In the genomic region with DNA sequence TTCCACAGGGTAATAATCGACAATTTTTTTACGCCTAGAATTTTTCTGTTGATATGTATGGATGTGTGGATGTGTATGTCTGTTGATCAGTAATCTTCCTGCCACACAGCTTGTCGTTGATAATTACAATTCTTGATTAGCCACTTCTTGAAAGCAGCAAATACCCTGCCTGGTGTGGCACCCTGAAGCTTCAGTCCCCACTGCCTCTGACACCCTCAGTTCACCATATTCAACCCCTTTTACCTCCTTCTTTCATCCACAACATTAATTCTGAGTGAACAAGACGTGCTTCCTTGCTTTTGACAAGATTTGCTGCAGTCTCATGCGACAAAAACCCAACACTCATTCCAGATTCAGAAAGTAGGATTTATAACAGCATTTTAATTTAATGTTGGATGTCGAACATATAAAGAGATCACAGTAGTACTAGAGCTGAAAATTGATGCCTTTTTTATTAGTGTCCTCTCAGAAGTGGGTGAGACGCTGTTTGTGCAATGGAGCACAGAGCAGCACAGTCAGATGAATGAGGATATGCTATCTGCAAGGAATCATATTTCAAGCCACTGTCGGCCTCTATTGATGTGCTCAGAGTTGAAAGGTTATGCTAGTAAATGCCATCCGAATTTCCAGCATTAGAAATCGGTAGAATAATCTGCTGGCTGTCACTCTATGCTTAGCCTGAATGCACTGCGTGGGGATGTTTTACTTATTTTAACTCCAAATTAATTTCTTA, we compare ENCODE assay signal across 13 cellular contexts.
DNase-seq lines count a peak whose midpoint lies in the region; ATAC-seq, FAIRE-seq and TF ChIP-seq lines count a peak whose summit lies in the region.
"Had no signal": no experiment of that assay in that cellular context is flagged by ENCODE, and none has a peak within 500 bp of the region (broad histone marks: within the 10 kb centered on the region; RNA-seq: fewer than 3 reads in every experiment).

No MANE protein-coding gene starts in this region.

- CTCF ChIA-PET in HepG2 (lab: Yijun Ruan, JAX; ENCODE audit: low intra/inter-chr PET ratio, low total read pairs) (no interaction called here), endothelial cell of umbilical vein (lab: Charles Lee) (interaction anchor here (1.0 to 2.5 kb wide), 9 partner anchors 9 to 226 kb away, joined by 3 to 11 read pairs (median 3); no protein-coding TSS in a partner anchor)

- TF ChIP-seq CTCF in HepG2 (CRISPR knock-in tag; IDR thresholded peaks at IDR 0.05) (no peak), right lobe of liver (IDR thresholded peaks at IDR 0.05) (no peak), OCI-LY3 (IDR thresholded peaks at IDR 0.05; ENCODE audit: low read depth, low read length) (no peak), endothelial cell of umbilical vein (IDR thresholded peaks at IDR 0.05; ENCODE audit: extremely low read depth in 1 of 2, insufficient read depth in 1 of 2, low read depth in 1 of 2, low read length in 2 of 2) (no peak), thyroid gland (IDR thresholded peaks at IDR 0.05) (no peak)

- H3K79me2 ChIP-seq in HepG2 (ENCODE audit: insufficient read depth, low read length) (no peaks in the 10 kb centered on the region), OCI-LY3 (ENCODE audit: low read length) (no peaks in the 10 kb centered on the region), endothelial cell of umbilical vein (ENCODE audit: control insufficient read depth, insufficient read depth, low read length) (no peaks in the 10 kb centered on the region)

- H3K36me3 Mint-ChIP-seq in activated T-helper 17 cell treated with anti-CD3 and anti-CD28 coated beads, Interleukin-2, amount 50 U/mL, for 72 hours (ENCODE audit: low read depth) = no peaks in the 10 kb centered on the region
- H3K36me3 Mint-ChIP-seq: neural progenitor cell had no signal

- no peak overlapping the region for H3K4me3 Mint-ChIP-seq in activated T-helper 17 cell treated with anti-CD3 and anti-CD28 coated beads, Interleukin-2, amount 50 U/mL, for 72 hours
- H3K4me3 Mint-ChIP-seq: activated naive CD4-positive, alpha-beta T cell treated with anti-CD3 and anti-CD28 coated beads for 36 hours; neural progenitor cell; stimulated activated naive CD8-positive, alpha-beta T cell treated with anti-CD3 and anti-CD28 coated beads, Interleukin-15, amount 100 ng/mL, for 72 hours had no signal

- DNase-seq in HepG2 (ENCODE audit: low spot score) (peak; percentile 76), right lobe of liver (no peak), endothelial cell of umbilical vein (ENCODE audit: low read depth, low spot score) (peak; percentile 9), DMS114 treated with DMSO at 0.1 percent for 48 hours (lab: John Stamatoyannopoulos, UW; ENCODE audit: unreplicated experiment) (no peak), DMS79 (lab: John Stamatoyannopoulos, UW) (no peak), thyroid gland (no peak)
- DNase-seq: activated naive CD4-positive, alpha-beta T cell treated with anti-CD3 and anti-CD28 coated beads for 36 hours; Calu3; NCI-H1694 treated with DMSO at 0.1 percent for 48 hours; stimulated activated naive CD8-positive, alpha-beta T cell treated with anti-CD3 and anti-CD28 coated beads, Interleukin-15, amount 100 ng/mL, for 72 hours had no signal

- TF ChIP-seq POLR2A in HepG2 (IDR thresholded peaks at IDR 0.05; ENCODE audit: insufficient read depth in 1 of 2, low read depth in 2 of 2, low read length in 2 of 2) (no peak), right lobe of liver (IDR thresholded peaks at IDR 0.05) (no peak), endothelial cell of umbilical vein (IDR thresholded peaks at IDR 0.05; ENCODE audit: low read depth, low read length) (peak; percentile 53), thyroid gland (IDR thresholded peaks at IDR 0.05) (no peak)

- no TSS peak for BruUV-seq in HepG2 (replicated peaks; lab: Mats Ljungman, UMichigan)
- TSS peak; percentile 17 for BruUV-seq in endothelial cell of umbilical vein (replicated peaks; lab: Mats Ljungman, UMichigan)

- peaks cover 0 to 9% of the 10 kb centered on the region in 2 experiments; a peak in 1 of 5 replicates for H3K27me3 ChIP-seq in HepG2 (ENCODE audit: control insufficient read depth in 1 of 2, insufficient read depth in 2 of 2, low read length in 2 of 2)
- no peaks in the 10 kb centered on the region for H3K27me3 ChIP-seq in right lobe of liver
- no peaks in the 10 kb centered on the region for H3K27me3 ChIP-seq in OCI-LY3 (ENCODE audit: low read depth, low read length)
- H3K27me3 ChIP-seq in endothelial cell of umbilical vein (ENCODE audit: control insufficient read depth in 2 of 2, insufficient read depth in 2 of 2, low read length in 2 of 2) = no peaks in the 10 kb centered on the region
- H3K27me3 ChIP-seq in thyroid gland = no peaks in the 10 kb centered on the region
- H3K27me3 ChIP-seq: neural progenitor cell had no signal

- ATAC-seq in HepG2 (peak; percentile 95), right lobe of liver (no peak)
- no peak for ATAC-seq in activated T-helper 17 cell treated with anti-CD3 and anti-CD28 coated beads, Interleukin-2, amount 50 U/mL, for 72 hours (replicated peaks)
- ATAC-seq: stimulated activated naive CD8-positive, alpha-beta T cell treated with anti-CD3 and anti-CD28 coated beads, Interleukin-15, amount 100 ng/mL, for 72 hours had no signal

- H3K4me3 ChIP-seq in HepG2 (replicated peaks in 1 of 3; ENCODE audit: insufficient read depth in 1 of 3, low read depth in 2 of 3, low read length in 3 of 3) (no peak overlapping the region), right lobe of liver (no peak overlapping the region), OCI-LY3 (ENCODE audit: low read length) (no peak overlapping the region), endothelial cell of umbilical vein (replicated peaks in 1 of 3; ENCODE audit: insufficient read depth in 1 of 3, low read depth in 1 of 3, low read length in 3 of 3) (no peak overlapping the region), thyroid gland (replicated peaks in 1 of 3) (no peak overlapping the region)
- H3K4me3 ChIP-seq: neural progenitor cell had no signal

- POLR2A ChIA-PET in HepG2 (lab: Yijun Ruan, JAX) (no interaction called here), endothelial cell of umbilical vein (lab: Charles Lee) (no interaction called here)

- no peaks in the 10 kb centered on the region for H3K9me3 Mint-ChIP-seq in activated T-helper 17 cell treated with anti-CD3 and anti-CD28 coated beads, Interleukin-2, amount 50 U/mL, for 72 hours
- H3K9me3 Mint-ChIP-seq: activated naive CD4-positive, alpha-beta T cell treated with anti-CD3 and anti-CD28 coated beads for 36 hours; neural progenitor cell; stimulated activated naive CD8-positive, alpha-beta T cell treated with anti-CD3 and anti-CD28 coated beads, Interleukin-15, amount 100 ng/mL, for 72 hours had no signal

- in situ Hi-C loops in HepG2 (cut with HindIII; ENCODE audit: extremely low pct_ligation_motif_present, low pct_unique_long_range_greater_than_20kb) = no loop called here

- intact Hi-C loops in HepG2 (cut with micrococcal nuclease; ENCODE audit: unreplicated experiment) (no loop called here), right lobe of liver (cut with DNase I) (no loop called here), endothelial cell of umbilical vein (cut with micrococcal nuclease) (loop anchor here (10.0 kb wide), 1 partner anchor 632 kb away; the partner anchor contains the start of gene NPAS3), thyroid gland (cut with DNase I) (no loop called here)

- H3K4me1 Mint-ChIP-seq in activated T-helper 17 cell treated with anti-CD3 and anti-CD28 coated beads, Interleukin-2, amount 50 U/mL, for 72 hours = no peaks in the 10 kb centered on the region
- H3K4me1 Mint-ChIP-seq: stimulated activated naive CD8-positive, alpha-beta T cell treated with anti-CD3 and anti-CD28 coated beads, Interleukin-15, amount 100 ng/mL, for 72 hours had no signal

- 7% methylated on average over 11 of the region's 11 CpGs for WGBS in HepG2 (ENCODE audit: low lambda C conversion rate)
- WGBS in right lobe of liver (ENCODE audit: insufficient coverage, low coverage, low lambda C conversion rate, missing lambda C conversion rate) = 42% methylated on average over 11 of the region's 11 CpGs
- WGBS in thyroid gland, 2 donors = 79 to 80% methylated on average over 11 of the region's 11 CpGs

- FAIRE-seq in HepG2 (lab: Jason Lieb, UNC) = no peak
- no peak for FAIRE-seq in endothelial cell of umbilical vein (lab: Jason Lieb, UNC)

- H3K36me3 ChIP-seq in HepG2 (replicated peaks in 1 of 2; ENCODE audit: control insufficient read depth in 1 of 2, insufficient read depth in 2 of 2, low read length in 2 of 2) (no peaks in the 10 kb centered on the region), right lobe of liver (no peaks in the 10 kb centered on the region), OCI-LY3 (replicated peaks; ENCODE audit: low read depth, low read length) (no peaks in the 10 kb centered on the region), endothelial cell of umbilical vein (ENCODE audit: control insufficient read depth in 2 of 2, extremely low read depth in 1 of 2, insufficient read depth in 2 of 2, low read length in 2 of 2) (no peaks in the 10 kb centered on the region), thyroid gland (no peaks in the 10 kb centered on the region)
- H3K36me3 ChIP-seq: neural progenitor cell had no signal

- H2AFZ ChIP-seq in HepG2 (ENCODE audit: low read length) (no peak overlapping the region), OCI-LY3 (ENCODE audit: low read depth, low read length) (peak overlapping the region; percentile 3; the same call in 1 of the 2 replicates), endothelial cell of umbilical vein (ENCODE audit: low read depth, low read length) (no peak overlapping the region)
- H2AFZ ChIP-seq: neural progenitor cell had no signal

- H3K27ac ChIP-seq in HepG2 (ENCODE audit: extremely low read length, insufficient read depth, low read length) = no peak overlapping the region
- H3K27ac ChIP-seq in right lobe of liver = no peak overlapping the region
- no peak overlapping the region for H3K27ac ChIP-seq in OCI-LY3 (ENCODE audit: low read length)
- H3K27ac ChIP-seq in endothelial cell of umbilical vein (ENCODE audit: insufficient read depth, low read depth, low read length) = peak overlapping the region; percentile 100
- no peak overlapping the region for H3K27ac ChIP-seq in thyroid gland
- H3K27ac ChIP-seq: neural progenitor cell had no signal

- dilution Hi-C loops in endothelial cell of umbilical vein (cut with MboI; ENCODE audit: extremely low pct_ligation_motif_present, low sequenced_read_pairs) = no loop called here

- no peak overlapping the region for H3K4me2 ChIP-seq in HepG2 (ENCODE audit: low read depth, low read length)
- no peak overlapping the region for H3K4me2 ChIP-seq in OCI-LY3 (ENCODE audit: low read length)
- H3K4me2 ChIP-seq in endothelial cell of umbilical vein (ENCODE audit: insufficient read depth, low read length) = peak overlapping the region; percentile 69
- H3K4me2 ChIP-seq: neural progenitor cell had no signal

- no peak for TF ChIP-seq RAD21 in HepG2 (CRISPR knock-in tag; IDR thresholded peaks at IDR 0.05)

- TF ChIP-seq EP300 in HepG2 (IDR thresholded peaks at IDR 0.05; ENCODE audit: low read depth in 2 of 2, low read length in 2 of 2) (no peak), HepG2 (CRISPR knock-in tag; IDR thresholded peaks at IDR 0.05; ENCODE audit: borderline replicate concordance) (no peak)

- peaks cover 9% of the 10 kb centered on the region for H3K4me1 ChIP-seq in HepG2 (ENCODE audit: insufficient read depth, low read length)
- H3K4me1 ChIP-seq in right lobe of liver = no peaks in the 10 kb centered on the region
- peaks cover 53% of the 10 kb centered on the region for H3K4me1 ChIP-seq in OCI-LY3 (ENCODE audit: low read length)
- peaks cover 81% of the 10 kb centered on the region for H3K4me1 ChIP-seq in endothelial cell of umbilical vein (ENCODE audit: control insufficient read depth, extremely low read depth, insufficient read depth, low read length)
- peaks cover 3 to 8% of the 10 kb centered on the region in 2 donors for H3K4me1 ChIP-seq in thyroid gland

- no peak overlapping the region for H3K27ac Mint-ChIP-seq in activated T-helper 17 cell treated with anti-CD3 and anti-CD28 coated beads, Interleukin-2, amount 50 U/mL, for 72 hours
- H3K27ac Mint-ChIP-seq: activated naive CD4-positive, alpha-beta T cell treated with anti-CD3 and anti-CD28 coated beads for 36 hours; neural progenitor cell; stimulated activated naive CD8-positive, alpha-beta T cell treated with anti-CD3 and anti-CD28 coated beads, Interleukin-15, amount 100 ng/mL, for 72 hours had no signal

- peaks cover 16% of the 10 kb centered on the region for H3K27me3 Mint-ChIP-seq in activated T-helper 17 cell treated with anti-CD3 and anti-CD28 coated beads, Interleukin-2, amount 50 U/mL, for 72 hours
- H3K27me3 Mint-ChIP-seq: stimulated activated naive CD8-positive, alpha-beta T cell treated with anti-CD3 and anti-CD28 coated beads, Interleukin-15, amount 100 ng/mL, for 72 hours had no signal

- H3K9me1 ChIP-seq in endothelial cell of umbilical vein (replicated peaks; ENCODE audit: control insufficient read depth, extremely low read depth, insufficient read depth, low read length) = no peaks in the 10 kb centered on the region

- no peak overlapping the region for H3K9ac ChIP-seq in HepG2 (ENCODE audit: insufficient read depth, low read depth, low read length)
- H3K9ac ChIP-seq in OCI-LY3 (ENCODE audit: low read length) = no peak overlapping the region
- H3K9ac ChIP-seq in endothelial cell of umbilical vein (replicated peaks; ENCODE audit: extremely low read depth, insufficient read depth, low read length) = peak overlapping the region; percentile 81
- H3K9ac ChIP-seq: neural progenitor cell had no signal

- H4K20me1 ChIP-seq in HepG2 (ENCODE audit: insufficient read depth, low read length) (no peaks in the 10 kb centered on the region), OCI-LY3 (ENCODE audit: insufficient read depth, low read length) (no peaks in the 10 kb centered on the region), endothelial cell of umbilical vein (replicated peaks; ENCODE audit: control insufficient read depth, extremely low read depth, insufficient read depth, low read length) (no peaks in the 10 kb centered on the region)

- no peaks in the 10 kb centered on the region for H3K9me3 ChIP-seq in HepG2 (ENCODE audit: low read length)
- no peaks in the 10 kb centered on the region for H3K9me3 ChIP-seq in right lobe of liver
- H3K9me3 ChIP-seq in OCI-LY3 (ENCODE audit: insufficient read depth, low read length) = no peaks in the 10 kb centered on the region
- H3K9me3 ChIP-seq in endothelial cell of umbilical vein (replicated peaks; ENCODE audit: control insufficient read depth, insufficient read depth, low read length) = no peaks in the 10 kb centered on the region
- no peaks in the 10 kb centered on the region for H3K9me3 ChIP-seq in thyroid gland

Comparison
In these comparisons a context has a peak if more than half of its experiments do, and no peak if none do; other contexts are left out.
1. DNase-seq: peak in HepG2 (single experiment) and endothelial cell of umbilical vein (single experiment); none in right lobe of liver (0 of 3), DMS114 treated with DMSO at 0.1 percent for 48 hours (single experiment), DMS79 (single experiment) and thyroid gland (0 of 2).